ENCODE assay signal across 31 cellular contexts in genomic region chr7:47794016-47794415, GRCh38.
"Had no signal": no experiment of that assay in that cellular context is flagged by ENCODE, and none has a peak within 500 bp of the region (broad histone marks: within the 10 kb centered on the region; RNA-seq: fewer than 3 reads in every experiment).

No MANE protein-coding gene starts in this region.

- H3K27ac ChIP-seq: KMS-11, Peyer's patch had no signal

- DNase-seq: activated CD4-positive, alpha-beta T cell treated with anti-CD3 and anti-CD28 coated beads for 36 hours; activated CD4-positive, alpha-beta T cell treated with anti-CD3 and anti-CD28 coated beads, Interleukin-2, amount 10 ng/mL, durations not matched to agents 7 days and 5 days; activated CD4-positive, alpha-beta T cell treated with anti-CD3 and anti-CD28 coated beads, Interleukin-2, amount 50 U/mL, for 48 hours; activated CD8-positive, alpha-beta memory T cell treated with anti-CD3 and anti-CD28 coated beads, Interleukin-2, amount 50 U/mL, for 48 hours; activated effector memory CD4-positive, alpha-beta T cell treated with Interleukin-2 at 50 U/mL for 16 hours; activated naive CD4-positive, alpha-beta T cell treated with anti-CD3 and anti-CD28 coated beads, Interleukin-2, amount 10 ng/mL, durations not matched to agents 7 days and 5 days; activated naive CD8-positive, alpha-beta T cell treated with anti-CD3 and anti-CD28 coated beads, Interleukin-2, amount 50 U/mL, for 24 hours; activated T-cell treated with anti-CD3 and anti-CD28 coated beads, Interleukin-2, amount 50 U/mL, for 48 hours; anterior cingulate cortex; caudate nucleus; NCI-H1105; NCI-H1417 treated with DMSO at 0.1 percent for 48 hours; NCI-H187 treated with DMSO at 0.1 percent for 48 hours; NCI-H2081; NCI-H226; NCI-H446 treated with DMSO at 0.1 percent for 48 hours; NCI-H524; NCI-H69; OCI-M1; Peyer's patch; RPMI8226; SHP77 treated with DMSO at 0.1 percent for 48 hours; SK-N-SH had no signal

- H3K9me3 ChIP-seq: Peyer's patch, SJSA1, SK-N-SH had no signal

- H3K36me3 Mint-ChIP-seq: activated naive CD4-positive, alpha-beta T cell treated with anti-CD3 and anti-CD28 coated beads, Interleukin-2, amount 10 ng/mL, durations not matched to agents 7 days and 5 days; activated naive CD8-positive, alpha-beta T cell; WTC11 had no signal

- H3K4me1 ChIP-seq: Peyer's patch had no signal

- H3K4me1 Mint-ChIP-seq: activated CD4-positive, alpha-beta T cell treated with anti-CD3 and anti-CD28 coated beads for 36 hours; activated CD4-positive, alpha-beta T cell treated with anti-CD3 and anti-CD28 coated beads, Interleukin-2, amount 10 ng/mL, durations not matched to agents 7 days and 5 days; activated naive CD4-positive, alpha-beta T cell treated with anti-CD3 and anti-CD28 coated beads, Interleukin-2, amount 10 ng/mL, durations not matched to agents 7 days and 5 days; activated naive CD8-positive, alpha-beta T cell treated with anti-CD3 and anti-CD28 coated beads, Interleukin-2, amount 50 U/mL, for 24 hours; WTC11 had no signal

- ATAC-seq: activated CD4-positive, alpha-beta T cell treated with anti-CD3 and anti-CD28 coated beads for 36 hours; activated CD4-positive, CD25-positive, alpha-beta regulatory T cell treated with anti-CD3 and anti-CD28 coated beads, Interleukin-2, amount 50 U/mL, for 24 hours; activated naive CD8-positive, alpha-beta T cell treated with anti-CD3 and anti-CD28 coated beads, Interleukin-2, amount 50 U/mL, for 24 hours; WTC11 had no signal

- H3K27me3 Mint-ChIP-seq: activated CD4-positive, alpha-beta T cell treated with anti-CD3 and anti-CD28 coated beads for 36 hours; activated CD4-positive, alpha-beta T cell treated with anti-CD3 and anti-CD28 coated beads, Interleukin-2, amount 10 ng/mL, durations not matched to agents 7 days and 5 days; activated naive CD8-positive, alpha-beta T cell treated with anti-CD3 and anti-CD28 coated beads, Interleukin-2, amount 50 U/mL, for 24 hours had no signal

- H3K27ac Mint-ChIP-seq: activated CD4-positive, alpha-beta T cell treated with anti-CD3 and anti-CD28 coated beads for 36 hours; activated CD4-positive, alpha-beta T cell treated with anti-CD3 and anti-CD28 coated beads, Interleukin-2, amount 10 ng/mL, durations not matched to agents 7 days and 5 days; activated naive CD4-positive, alpha-beta T cell treated with anti-CD3 and anti-CD28 coated beads, Interleukin-2, amount 10 ng/mL, durations not matched to agents 7 days and 5 days; activated naive CD8-positive, alpha-beta T cell; activated naive CD8-positive, alpha-beta T cell treated with anti-CD3 and anti-CD28 coated beads, Interleukin-2, amount 50 U/mL, for 24 hours; brain; T-helper 1 cell treated with Interleukin-12 subunit alpha and Interleukin-12 subunit beta and Interleukin-4 antibody, amounts not matched to agents 30 μg/mL and 1 μg/mL, for 36 hours; T-helper 2 cell treated with Interferon-gamma antibody and Interleukin-4, amounts not matched to agents 5 μg/mL and 100 μg/mL, for 36 hours; WTC11 had no signal

- H3K9me3 Mint-ChIP-seq: activated CD4-positive, alpha-beta T cell treated with anti-CD3 and anti-CD28 coated beads, Interleukin-2, amount 10 ng/mL, durations not matched to agents 7 days and 5 days; activated naive CD4-positive, alpha-beta T cell treated with anti-CD3 and anti-CD28 coated beads, Interleukin-2, amount 10 ng/mL, durations not matched to agents 7 days and 5 days; activated naive CD8-positive, alpha-beta T cell treated with anti-CD3 and anti-CD28 coated beads, Interleukin-2, amount 50 U/mL, for 24 hours; T-helper 1 cell treated with Interleukin-12 subunit alpha and Interleukin-12 subunit beta and Interleukin-4 antibody, amounts not matched to agents 30 μg/mL and 1 μg/mL, for 36 hours; T-helper 2 cell treated with Interferon-gamma antibody and Interleukin-4, amounts not matched to agents 5 μg/mL and 100 μg/mL, for 36 hours had no signal

- H3K4me2 ChIP-seq: KMS-11, SK-N-SH had no signal

- H3K36me3 ChIP-seq: Peyer's patch, SJSA1 had no signal

- H3K27me3 ChIP-seq: Peyer's patch, SJSA1 had no signal

- H3K4me3 Mint-ChIP-seq: activated CD4-positive, alpha-beta T cell treated with anti-CD3 and anti-CD28 coated beads for 36 hours; activated CD4-positive, alpha-beta T cell treated with anti-CD3 and anti-CD28 coated beads, Interleukin-2, amount 10 ng/mL, durations not matched to agents 7 days and 5 days; activated naive CD4-positive, alpha-beta T cell treated with anti-CD3 and anti-CD28 coated beads, Interleukin-2, amount 10 ng/mL, durations not matched to agents 7 days and 5 days; activated naive CD8-positive, alpha-beta T cell; activated naive CD8-positive, alpha-beta T cell treated with anti-CD3 and anti-CD28 coated beads, Interleukin-2, amount 50 U/mL, for 24 hours; brain; T-helper 1 cell treated with Interleukin-12 subunit alpha and Interleukin-12 subunit beta and Interleukin-4 antibody, amounts not matched to agents 30 μg/mL and 1 μg/mL, for 36 hours; T-helper 2 cell treated with Interferon-gamma antibody and Interleukin-4, amounts not matched to agents 5 μg/mL and 100 μg/mL, for 36 hours; WTC11 had no signal

- H3K4me3 ChIP-seq: Peyer's patch, SJSA1 had no signal

- H3K9ac ChIP-seq: KMS-11 had no signal

- H3K9me2 ChIP-seq: SK-N-SH had no signal
